Comparison of ENCODE assay signal across 20 cellular contexts in genomic region chr18:10127721-10128120, GRCh38.
DNase-seq lines count a peak whose midpoint lies in the region; ATAC-seq, FAIRE-seq and TF ChIP-seq lines count a peak whose summit lies in the region.
"Had no signal": no experiment of that assay in that cellular context is flagged by ENCODE, and none has a peak within 500 bp of the region (broad histone marks: within the 10 kb centered on the region; RNA-seq: fewer than 3 reads in every experiment).

No MANE protein-coding gene starts in this region.

- H3K4me3 Mint-ChIP-seq in stimulated activated memory B cell treated with anti-CD40 and anti-IgM and Interleukin-4, amounts not matched to agents 10 μg/mL and 1 μg/mL and 100 μg/mL, for 72 hours: no peak overlapping the region
- H3K4me3 Mint-ChIP-seq: B cell; CD4-positive, CD25-positive, alpha-beta regulatory T cell; CD8-positive, alpha-beta T cell; GM23338; HFFc6 had no signal

- no peak overlapping the region for H3K4me3 ChIP-seq in H1 (ENCODE audit: extremely low read depth in 1 of 4, insufficient read depth in 2 of 4, low read depth in 3 of 4, low read length in 4 of 4)
- H3K4me3 ChIP-seq in mesendoderm (ENCODE audit: low read length): no peak overlapping the region
- H3K4me3 ChIP-seq: BLaER1, GM12878, GM23338, HAP-1 had no signal

- no peak for TF ChIP-seq CTCF in H1 (IDR thresholded peaks at IDR 0.05; ENCODE audit: control extremely low read depth in 1 of 3, insufficient read depth in 1 of 3, low read depth in 1 of 3, low read length in 3 of 3)

- H2BK20ac ChIP-seq in H1 (ENCODE audit: low read length): no peak overlapping the region

- H4K20me1 ChIP-seq in H1 (replicated peaks in 1 of 2; ENCODE audit: control insufficient read depth in 1 of 2, insufficient read depth in 2 of 2, low read length in 2 of 2): no peaks in the 10 kb centered on the region
- H4K20me1 ChIP-seq: BLaER1 had no signal

- H4K5ac ChIP-seq in H1 (ENCODE audit: insufficient read length, low read depth, low read length) (no peak overlapping the region), mesendoderm (ENCODE audit: low read length) (no peak overlapping the region)

- H3K23ac ChIP-seq in H1 (ENCODE audit: insufficient read length) (no peak overlapping the region), mesendoderm (ENCODE audit: low read length) (no peak overlapping the region)

- WGBS in H1 (ENCODE audit: extremely low coverage in 1 of 2, insufficient coverage in 1 of 2, insufficient read length in 1 of 2, insufficient replicate concordance in 2 of 2, low coverage in 1 of 2, low lambda C conversion rate in 2 of 2, missing lambda C conversion rate in 1 of 2), 2 experiments: 75% methylated on average over 5 of the region's 5 CpGs; no CpG with 5 or more reads in 1 of the 2 experiments
- WGBS in mesendoderm (ENCODE audit: extremely low coverage, insufficient coverage, low lambda C conversion rate): no CpG with 5 or more reads among the region's 5 CpGs

- no peak overlapping the region for H3K27ac Mint-ChIP-seq in stimulated activated memory B cell treated with anti-CD40 and anti-IgM and Interleukin-4, amounts not matched to agents 10 μg/mL and 1 μg/mL and 100 μg/mL, for 72 hours
- H3K27ac Mint-ChIP-seq: B cell; CD4-positive, CD25-positive, alpha-beta regulatory T cell; CD8-positive, alpha-beta T cell; GM23338; HFFc6 had no signal

- no peak overlapping the region for H3K18ac ChIP-seq in H1 (ENCODE audit: extremely low read depth, low read length)
- no peak overlapping the region for H3K18ac ChIP-seq in mesendoderm (ENCODE audit: low read length)

- H2BK15ac ChIP-seq in H1 (ENCODE audit: low read length) (peak overlapping the region; percentile 61; the same call in 1 of the 2 replicates), mesendoderm (replicated peaks; ENCODE audit: low read depth) (no peak overlapping the region)

- CTCF ChIA-PET in H1 (lab: Charles Lee; ENCODE audit: partially characterized antibody): no interaction called here

- H2AFZ ChIP-seq in H1 (ENCODE audit: low read length): no peak overlapping the region
- H2AFZ ChIP-seq: GM23338 had no signal

- no peak for TF ChIP-seq EP300 in H1 (IDR thresholded peaks at IDR 0.05; ENCODE audit: borderline replicate concordance in 1 of 2, low read depth in 2 of 2, low read length in 2 of 2)

- H3K9me3 ChIP-seq in H1 (ENCODE audit: insufficient read depth in 2 of 2, low read depth in 1 of 2, low read length in 1 of 2): no peaks in the 10 kb centered on the region
- H3K9me3 ChIP-seq: BLaER1, Caco-2, HAP-1 had no signal

- no peak overlapping the region for H2BK12ac ChIP-seq in H1 (ENCODE audit: low read depth, low read length)

- H2BK120ac ChIP-seq in H1 (replicated peaks; ENCODE audit: low read depth, low read length) (no peak overlapping the region), mesendoderm (ENCODE audit: low read depth, low read length) (no peak overlapping the region)

- no peak overlapping the region for H2BK5ac ChIP-seq in H1 (ENCODE audit: low read depth, low read length)
- no peak overlapping the region for H2BK5ac ChIP-seq in mesendoderm (ENCODE audit: low read length)

- peaks cover 2 to 8% (median 5%) of the 10 kb centered on the region in 4 experiments for H3K4me1 ChIP-seq in H1 (replicated peaks in 1 of 4; ENCODE audit: control insufficient read depth in 3 of 4, insufficient read depth in 4 of 4, low read length in 3 of 4)
- peaks cover 12% of the 10 kb centered on the region for H3K4me1 ChIP-seq in mesendoderm (ENCODE audit: control insufficient read depth, low read depth, low read length)
- H3K4me1 ChIP-seq: BLaER1, HAP-1 had no signal

- H4K8ac ChIP-seq in H1 (ENCODE audit: extremely low read depth, insufficient read depth, low read length) (no peak overlapping the region; the same call in 1 of the 2 replicates), mesendoderm (ENCODE audit: low read depth, low read length) (no peak overlapping the region)

- DNase-seq in H1 (ENCODE audit: low read depth in 1 of 2, low spot score in 2 of 2): peak in 1 of 2 experiments; percentile 19
- no peak for DNase-seq in mesendoderm
- no peak for DNase-seq in DMS 273 treated with DMSO at 0.1 percent for 48 hours (lab: John Stamatoyannopoulos, UW)
- DNase-seq in activated CD4-positive, alpha-beta T cell treated with anti-CD3 and anti-CD28 coated beads, Interleukin-2, amount 50 U/mL, for 48 hours: no peak
- DNase-seq: Caco-2; CD4-positive, CD25-positive, alpha-beta regulatory T cell; CD8-positive, alpha-beta T cell; DMS79; EL; GDM1; HFFc6 had no signal

- H3K23me2 ChIP-seq in H1 (ENCODE audit: low read depth, low read length): peaks cover 7% of the 10 kb centered on the region

- H3K36me3 ChIP-seq in H1 (ENCODE audit: control insufficient read depth in 2 of 4, insufficient read depth in 4 of 4, low read length in 3 of 4) (no peaks in the 10 kb centered on the region), mesendoderm (ENCODE audit: control insufficient read depth, insufficient read depth, low read length) (no peaks in the 10 kb centered on the region)
- H3K36me3 ChIP-seq: BLaER1, HAP-1 had no signal

- H3K27me3 ChIP-seq in H1 (replicated peaks in 1 of 4; ENCODE audit: control insufficient read depth in 3 of 4, extremely low read depth in 1 of 4, insufficient read depth in 3 of 4, low read length in 3 of 4): peaks cover 0 to 10% (median 0%) of the 10 kb centered on the region in 4 experiments; a peak in 4 of 7 replicates
- H3K27me3 ChIP-seq in mesendoderm (ENCODE audit: insufficient read depth, low read length, poor library complexity): no peaks in the 10 kb centered on the region

- no peaks in the 10 kb centered on the region for H3K9me3 Mint-ChIP-seq in stimulated activated memory B cell treated with anti-CD40 and anti-IgM and Interleukin-4, amounts not matched to agents 10 μg/mL and 1 μg/mL and 100 μg/mL, for 72 hours
- H3K9me3 Mint-ChIP-seq: CD4-positive, CD25-positive, alpha-beta regulatory T cell; CD8-positive, alpha-beta T cell; GM23338; HFFc6 had no signal

- TF ChIP-seq POLR2A in H1 (IDR thresholded peaks at IDR 0.05; ENCODE audit: control extremely low read depth in 1 of 2, low read depth in 2 of 2, low read length in 2 of 2): no peak

- H3K79me1 ChIP-seq in H1 (ENCODE audit: low read depth, low read length) (no peaks in the 10 kb centered on the region), mesendoderm (ENCODE audit: low read length) (no peaks in the 10 kb centered on the region)

- TF ChIP-seq RAD21 in H1 (IDR thresholded peaks at IDR 0.05 in 1 of 2, conservative IDR thresholded peaks at IDR 0.05 in 1 of 2; ENCODE audit: low read depth in 2 of 2, low read length in 2 of 2): no peak

- no peaks in the 10 kb centered on the region for H3K4me1 Mint-ChIP-seq in stimulated activated memory B cell treated with anti-CD40 and anti-IgM and Interleukin-4, amounts not matched to agents 10 μg/mL and 1 μg/mL and 100 μg/mL, for 72 hours

- no peak overlapping the region for H4K91ac ChIP-seq in H1 (replicated peaks; ENCODE audit: insufficient read length, low read length)

- H3K27ac ChIP-seq in H1 (ENCODE audit: low read depth, low read length) (no peak overlapping the region), mesendoderm (ENCODE audit: low read depth, low read length) (no peak overlapping the region)
- H3K27ac ChIP-seq: BLaER1, C4-2B had no signal

- POLR2A ChIA-PET in H1 (lab: Charles Lee; ENCODE audit: partially characterized antibody): no interaction called here

- H3K4ac ChIP-seq in H1 (replicated peaks; ENCODE audit: insufficient read length, low read depth, low read length) (no peak overlapping the region), mesendoderm (ENCODE audit: low read depth, low read length) (no peak overlapping the region)

- H3K4me2 ChIP-seq in H1 (ENCODE audit: insufficient read depth in 1 of 2, low read depth in 2 of 2, low read length in 2 of 2) (no peak overlapping the region), mesendoderm (ENCODE audit: low read length) (no peak overlapping the region)
- H3K4me2 ChIP-seq: BLaER1, GM23338 had no signal

- no peak for FAIRE-seq in H1 (lab: Jason Lieb, UNC)
- FAIRE-seq: GM12878, H54 had no signal

- H3K56ac ChIP-seq in H1 (replicated peaks; ENCODE audit: insufficient read length, low read depth, low read length): no peak overlapping the region
- peak overlapping the region; percentile 44 for H3K56ac ChIP-seq in mesendoderm (ENCODE audit: low read length)

- peaks cover 24% of the 10 kb centered on the region for H3K27me3 Mint-ChIP-seq in stimulated activated memory B cell treated with anti-CD40 and anti-IgM and Interleukin-4, amounts not matched to agents 10 μg/mL and 1 μg/mL and 100 μg/mL, for 72 hours

- H3K79me2 ChIP-seq in H1 (ENCODE audit: control insufficient read depth in 1 of 2, insufficient read depth in 2 of 2, low read length in 2 of 2) (no peaks in the 10 kb centered on the region), mesendoderm (ENCODE audit: control insufficient read depth, insufficient read depth, low read length) (no peaks in the 10 kb centered on the region)

- no peaks in the 10 kb centered on the region for H3K36me3 Mint-ChIP-seq in stimulated activated memory B cell treated with anti-CD40 and anti-IgM and Interleukin-4, amounts not matched to agents 10 μg/mL and 1 μg/mL and 100 μg/mL, for 72 hours
- H3K36me3 Mint-ChIP-seq: CD4-positive, CD25-positive, alpha-beta regulatory T cell; CD8-positive, alpha-beta T cell had no signal

- ATAC-seq in stimulated activated memory B cell treated with anti-CD40 and anti-IgM and Interleukin-4, amounts not matched to agents 10 μg/mL and 1 μg/mL and 100 μg/mL, for 72 hours: peak; percentile 25
- ATAC-seq in GM18858 (IDR thresholded peaks at IDR 0.05; ENCODE audit: unreplicated experiment): no peak
- ATAC-seq: CD8-positive, alpha-beta T cell; GM12878; GM23338 had no signal

- no peak overlapping the region for H2AK5ac ChIP-seq in H1 (ENCODE audit: low read depth, low read length)
- H2AK5ac ChIP-seq in mesendoderm (ENCODE audit: low read length): peak overlapping the region; percentile 56

- no peak overlapping the region for H3K9ac ChIP-seq in H1 (replicated peaks in 1 of 4; ENCODE audit: extremely low read depth in 1 of 4, low read depth in 3 of 4, low read length in 3 of 4)
- H3K9ac ChIP-seq in mesendoderm (ENCODE audit: low read length): no peak overlapping the region
- H3K9ac ChIP-seq: BLaER1 had no signal

- no peak overlapping the region for H3K14ac ChIP-seq in H1 (ENCODE audit: insufficient read length)

TF ChIP-seq in H1, 55 proteins besides CTCF, POLR2A, EP300 and RAD21 (continues in another document):
- TF ChIP-seq CBX5 (IDR thresholded peaks at IDR 0.05; ENCODE audit: low read depth, low read length): no peak
- no peak for TF ChIP-seq CEBPB (IDR thresholded peaks at IDR 0.05; ENCODE audit: low read depth, low read length)
- TF ChIP-seq POLR2AphosphoS5 (IDR thresholded peaks at IDR 0.05; ENCODE audit: low read depth, low read length): no peak
- TF ChIP-seq GTF2F1 (IDR thresholded peaks at IDR 0.05; ENCODE audit: borderline replicate concordance, low read depth, low read length): no peak
- no peak for TF ChIP-seq SAP30 (IDR thresholded peaks at IDR 0.05; ENCODE audit: insufficient read depth, insufficient replicate concordance, low read length)
- TF ChIP-seq SRF (IDR thresholded peaks at IDR 0.05; ENCODE audit: low read depth, low read length): no peak
